14 cellular contexts compared by ENCODE assay signal in genomic region chr11:204587-205109, GRCh38. TPM values are rescaled to one million over a fixed set of nuclear protein-coding genes. Genes with fewer than 3 reads are reported as not detected.
A peak's percentile ranks its signal among the peaks of the same experiment; 100 is the strongest.
DNase-seq lines count a peak whose midpoint lies in the region; FAIRE-seq and TF ChIP-seq lines count a peak whose summit lies in the region.
"Had no signal": no experiment of that assay in that cellular context is flagged by ENCODE, and none has a peak within 500 bp of the region (broad histone marks: within the 10 kb centered on the region; RNA-seq: fewer than 3 reads in every experiment).

No MANE protein-coding gene starts in this region.

- no peak for TF ChIP-seq POLR2A in prostate gland (IDR thresholded peaks at IDR 0.05)

- WGBS in prostate gland: 86% methylated on average over 10 of the region's 12 CpGs

- POLR2A ChIA-PET in HEK293 (lab: Yijun Ruan, JAX): no interaction called here

- H3K9me3 ChIP-seq in HEK293 (ENCODE audit: control insufficient read depth, insufficient read depth, low read depth, low read length): no peaks in the 10 kb centered on the region
- H3K9me3 ChIP-seq in colonic mucosa: no peaks in the 10 kb centered on the region
- no peaks in the 10 kb centered on the region for H3K9me3 ChIP-seq in prostate gland

- H3K4me3 ChIP-seq in HEK293 (ENCODE audit: low read depth, low read length) (no peak overlapping the region), colonic mucosa (no peak overlapping the region), prostate gland (no peak overlapping the region)

- H3K9ac ChIP-seq in colonic mucosa (ENCODE audit: low read depth in 2 of 2, low read length in 2 of 2): no peak overlapping the region

- FAIRE-seq in frontal cortex (lab: Jason Lieb, UNC): no peak

- CTCF ChIA-PET in HEK293 (lab: Yijun Ruan, JAX): interaction anchor here (0.7 kb wide), 1 partner anchor 160 kb away, joined by 4 read pairs; no protein-coding TSS in a partner anchor

- no peaks in the 10 kb centered on the region for H3K4me1 ChIP-seq in HEK293 (ENCODE audit: control insufficient read depth, insufficient read depth, low read length)
- peaks cover 13% of the 10 kb centered on the region for H3K4me1 ChIP-seq in colonic mucosa
- H3K4me1 ChIP-seq in prostate gland (replicated peaks): peaks cover 11% of the 10 kb centered on the region

- TF ChIP-seq CTCF in HEK293 (tag by site-specific recombination; IDR thresholded peaks at IDR 0.05) (no peak), colonic mucosa (IDR thresholded peaks at IDR 0.05) (no peak), prostate gland (IDR thresholded peaks at IDR 0.05) (no peak)

- H3K36me3 ChIP-seq in HEK293 (ENCODE audit: control insufficient read depth in 2 of 2, insufficient read depth in 1 of 2, low read length in 2 of 2): peaks cover 0 to 38% of the 10 kb centered on the region in 2 experiments; a peak in 1 of 3 replicates
- peaks cover 10% of the 10 kb centered on the region for H3K36me3 ChIP-seq in colonic mucosa
- H3K36me3 ChIP-seq in prostate gland: peaks cover 0 to 6% of the 10 kb centered on the region in 2 donors

- H3K27ac ChIP-seq in HEK293 (ENCODE audit: extremely low read depth, low read depth, low read length) (no peak overlapping the region), colonic mucosa (no peak overlapping the region), prostate gland (no peak overlapping the region)
- H3K27ac ChIP-seq: dorsolateral prefrontal cortex had no signal

- H3K27me3 ChIP-seq in colonic mucosa: no peaks in the 10 kb centered on the region
- H3K27me3 ChIP-seq in prostate gland (replicated peaks; ENCODE audit: insufficient read depth): no peaks in the 10 kb centered on the region
- H3K27me3 ChIP-seq: dorsolateral prefrontal cortex had no signal

- peak; percentile 46 for DNase-seq in activated CD8-positive, alpha-beta memory T cell treated with anti-CD3 and anti-CD28 coated beads, Interleukin-2, amount 50 U/mL, for 48 hours
- DNase-seq in activated CD8-positive, alpha-beta memory T cell treated with anti-CD3 and anti-CD28 coated beads, Interleukin-2, amount 50 U/mL, for 4 hours: no peak
- DNase-seq in colonic mucosa (peak; percentile 17), prostate gland (ENCODE audit: low spot score) (peak; percentile 3), NCI-H2171 (lab: John Stamatoyannopoulos, UW) (no peak), ureter (ENCODE audit: low spot score) (no peak), frontal cortex (ENCODE audit: low spot score in 2 of 2) (no peak)
- DNase-seq: ACHN, GF-D8, NCI-H2029, NCI-H526 had no signal

- intact Hi-C loops in colonic mucosa (cut with DNase I) (no loop called here), prostate gland (cut with DNase I) (loop anchor here (5.0 kb wide), 2 partner anchors 153 to 243 kb away; no protein-coding TSS in a partner anchor)

TF ChIP-seq in HEK293, 187 proteins besides CTCF, POLR2A, EP300 and RAD21:
- TF ChIP-seq KLF8 (tag by site-specific recombination; IDR thresholded peaks at IDR 0.05): no peak
- 0 out of 2 replicates have a peak, but pooled peaks have one; percentile 15 for TF ChIP-seq SCRT1 (tag by site-specific recombination; IDR thresholded peaks at IDR 0.05; ENCODE audit: borderline replicate concordance)
- TF ChIP-seq SCRT2 (tag by site-specific recombination; IDR thresholded peaks at IDR 0.05): 0 out of 2 replicates have a peak, but pooled peaks have one; percentile 31

RNA-seq across cellular contexts. Expression of gene BET1L, which starts 2.6 kb away (rescaled TPM):
- total RNA-seq in colonic mucosa: 10 to 100 TPM; 51.0 to 62.2 TPM
- 10 to 100 TPM; 52.1 to 54.8 TPM for total RNA-seq in prostate gland
- 59.9 TPM for total RNA-seq in ureter
- total RNA-seq in frontal cortex: 5.3 TPM

RNA-seq across cellular contexts. Expression of gene RIC8A, which starts 2.9 kb away (rescaled TPM):
- total RNA-seq in colonic mucosa: 100 to 1,000 TPM in 1 of 2 donors, 10 to 100 TPM in 1; 69.3 to 112 TPM
- total RNA-seq in prostate gland: 100 to 1,000 TPM in 1 of 2 donors, 10 to 100 TPM in 1; 82.3 to 114 TPM
- 108 TPM for total RNA-seq in ureter
- 135 TPM for total RNA-seq in frontal cortex

RNA-seq across cellular contexts. Expression of gene SCGB1C1, which starts 11.8 kb away (rescaled TPM):
- total RNA-seq in colonic mucosa: not detected
- not detected for total RNA-seq in prostate gland
- not detected for total RNA-seq in ureter
- not detected for total RNA-seq in frontal cortex
- total RNA-seq: dorsolateral prefrontal cortex, pulmonary artery endothelial cell had no signal

RNA-seq across cellular contexts. Expression of gene SIRT3, which starts 31.5 kb away (rescaled TPM):
- 10 to 100 TPM; 15.1 to 16.9 TPM for total RNA-seq in colonic mucosa
- 10 to 100 TPM; 21.5 to 32.5 TPM for total RNA-seq in prostate gland
- total RNA-seq in ureter: 13.9 TPM
- 12.6 TPM for total RNA-seq in frontal cortex

RNA-seq across cellular contexts. Expression of gene PSMD13, which starts 32.1 kb away (rescaled TPM):
- total RNA-seq in colonic mucosa (100 to 1,000 TPM in 1 of 2 donors, 10 to 100 TPM in 1; 99.0 to 145 TPM), prostate gland (100 to 1,000 TPM in 1 of 2 donors, 10 to 100 TPM in 1; 87.4 to 129 TPM), ureter (87.5 TPM), frontal cortex (102 TPM)

Comparison
In these comparisons a context has a peak if more than half of its experiments do, and no peak if none do; other contexts are left out.
1. DNase-seq: peak in activated CD8-positive, alpha-beta memory T cell treated with anti-CD3 and anti-CD28 coated beads, Interleukin-2, amount 50 U/mL, for 48 hours (single experiment), colonic mucosa (single experiment) and prostate gland (single experiment); none in activated CD8-positive, alpha-beta memory T cell treated with anti-CD3 and anti-CD28 coated beads, Interleukin-2, amount 50 U/mL, for 4 hours (single experiment), NCI-H2171 (single experiment), ureter (single experiment) and frontal cortex (0 of 2).